ENCODE assay signal across 16 cellular contexts in the genomic region with DNA sequence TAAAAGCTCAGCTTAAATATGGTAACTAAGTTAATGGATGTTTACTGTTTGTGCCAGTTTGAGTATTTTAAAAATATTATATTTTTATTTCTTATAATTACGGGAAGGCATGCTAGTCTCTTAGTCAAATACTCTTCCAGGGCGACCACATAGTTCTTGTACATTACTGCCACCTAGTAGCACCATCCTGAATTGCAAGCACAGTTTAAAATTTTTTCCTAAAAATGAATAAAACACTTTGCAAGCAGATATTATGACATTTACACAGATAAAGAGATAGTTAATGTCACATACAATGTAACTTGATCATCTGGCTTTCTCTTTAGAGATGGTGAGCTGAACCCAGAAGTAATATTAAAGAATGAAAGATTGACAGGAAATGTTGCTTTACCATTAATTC. TPM values are rescaled to one million over a fixed set of nuclear protein-coding genes. Genes with fewer than 3 reads are reported as not detected.
DNase-seq lines count a peak whose midpoint lies in the region; ATAC-seq and TF ChIP-seq lines count a peak whose summit lies in the region.
"Had no signal": no experiment of that assay in that cellular context is flagged by ENCODE, and none has a peak within 500 bp of the region (broad histone marks: within the 10 kb centered on the region; RNA-seq: fewer than 3 reads in every experiment).

No MANE protein-coding gene starts in this region.

- H3K9me2 ChIP-seq in SK-N-SH (no peaks in the 10 kb centered on the region), Loucy (replicated peaks; ENCODE audit: low read depth, low read length) (no peaks in the 10 kb centered on the region)

- TF ChIP-seq RAD21 in SK-N-SH (IDR thresholded peaks at IDR 0.05; ENCODE audit: low read length) = no peak

- peaks cover 8% of the 10 kb centered on the region for H3K9me3 Mint-ChIP-seq in chondrocyte (ENCODE audit: low read depth)
- peaks cover 5% of the 10 kb centered on the region for H3K9me3 Mint-ChIP-seq in type B pancreatic cell
- H3K9me3 Mint-ChIP-seq: WTC11 had no signal

- no peak for TF ChIP-seq EP300 in SK-N-SH (IDR thresholded peaks at IDR 0.05; ENCODE audit: borderline replicate concordance in 1 of 2, low read depth in 1 of 2, low read length in 1 of 2)

- 23% methylated on average over 2 of the region's 2 CpGs for WGBS in SK-N-SH (ENCODE audit: low lambda C conversion rate)

- no peak overlapping the region for H3K9ac ChIP-seq in SK-N-SH
- H3K9ac ChIP-seq in Loucy (ENCODE audit: low read depth, low read length, poor library complexity, severe bottlenecking) = no peak overlapping the region

- no peak overlapping the region for H3K27ac ChIP-seq in SK-N-SH (ENCODE audit: low read depth in 2 of 2, low read length in 1 of 2)

- no peak overlapping the region for H3K4me3 Mint-ChIP-seq in chondrocyte (ENCODE audit: unreplicated experiment)
- H3K4me3 Mint-ChIP-seq in type B pancreatic cell = no peak overlapping the region
- H3K4me3 Mint-ChIP-seq: activated CD8-positive, alpha-beta memory T cell treated with anti-CD3 and anti-CD28 coated beads, Interleukin-2, amount 10 ng/mL, durations not matched to agents 7 days and 5 days; stimulated activated memory B cell treated with anti-CD40 and anti-IgM and Interleukin-4, amounts not matched to agents 10 μg/mL and 1 μg/mL and 100 μg/mL, for 72 hours; WTC11 had no signal

- H3K4me1 Mint-ChIP-seq in chondrocyte (ENCODE audit: low read depth) (no peaks in the 10 kb centered on the region), type B pancreatic cell (ENCODE audit: unreplicated experiment) (peaks cover 6% of the 10 kb centered on the region)

- H3K9me3 ChIP-seq in SK-N-SH = no peaks in the 10 kb centered on the region
- H3K9me3 ChIP-seq in Loucy (ENCODE audit: insufficient read depth, low read depth, low read length) = no peaks in the 10 kb centered on the region

- no peaks in the 10 kb centered on the region for H3K79me2 ChIP-seq in SK-N-SH (ENCODE audit: insufficient read depth)
- no peaks in the 10 kb centered on the region for H3K79me2 ChIP-seq in Loucy (ENCODE audit: insufficient read depth, low read length)

- ATAC-seq in SK-N-SH treated with all-trans-retinoic acid at 6 μM for 48 hours (no peak), HG02885 (IDR thresholded peaks at IDR 0.05; ENCODE audit: poor library complexity, unreplicated experiment) (no peak)
- ATAC-seq: activated CD8-positive, alpha-beta memory T cell treated with anti-CD3 and anti-CD28 coated beads, Interleukin-2, amount 10 ng/mL, durations not matched to agents 7 days and 5 days; stimulated activated memory B cell treated with anti-CD40 and anti-IgM and Interleukin-4, amounts not matched to agents 10 μg/mL and 1 μg/mL and 100 μg/mL, for 72 hours; WTC11 had no signal

- H3F3A ChIP-seq in SK-N-SH (replicated peaks; ENCODE audit: insufficient read depth) (no peaks in the 10 kb centered on the region), Loucy (ENCODE audit: low read depth) (no peaks in the 10 kb centered on the region)

- H3K27me3 Mint-ChIP-seq in chondrocyte (ENCODE audit: low read depth) = peaks cover 1% of the 10 kb centered on the region
- peaks cover 5% of the 10 kb centered on the region for H3K27me3 Mint-ChIP-seq in type B pancreatic cell
- H3K27me3 Mint-ChIP-seq: activated CD8-positive, alpha-beta memory T cell treated with anti-CD3 and anti-CD28 coated beads, Interleukin-2, amount 10 ng/mL, durations not matched to agents 7 days and 5 days had no signal

- no peak overlapping the region for H3K27ac Mint-ChIP-seq in chondrocyte (ENCODE audit: unreplicated experiment)
- H3K27ac Mint-ChIP-seq in type B pancreatic cell = no peak overlapping the region
- H3K27ac Mint-ChIP-seq: activated CD8-positive, alpha-beta memory T cell treated with anti-CD3 and anti-CD28 coated beads, Interleukin-2, amount 10 ng/mL, durations not matched to agents 7 days and 5 days; stimulated activated memory B cell treated with anti-CD40 and anti-IgM and Interleukin-4, amounts not matched to agents 10 μg/mL and 1 μg/mL and 100 μg/mL, for 72 hours; WTC11 had no signal

- no peak overlapping the region for H2AFZ ChIP-seq in SK-N-SH (ENCODE audit: low read depth)
- H2AFZ ChIP-seq in Loucy (ENCODE audit: low read length) = no peak overlapping the region

- POLR2A ChIA-PET in SK-N-SH (lab: Yijun Ruan, JAX) = no interaction called here

- H4K20me1 ChIP-seq in SK-N-SH (ENCODE audit: insufficient read depth) = no peaks in the 10 kb centered on the region
- H4K20me1 ChIP-seq in Loucy (ENCODE audit: insufficient read depth, low read length, poor library complexity, severe bottlenecking) = no peaks in the 10 kb centered on the region

- CTCF ChIA-PET in SK-N-SH (lab: Yijun Ruan, JAX) = interaction anchor here (1.3 kb wide), 1 partner anchor 282 kb away, joined by 5 read pairs; no protein-coding TSS in a partner anchor

- H3K4me1 ChIP-seq in SK-N-SH (ENCODE audit: control insufficient read depth in 1 of 2, insufficient read depth in 2 of 2, low read depth in 1 of 2, low read length in 1 of 2) (no peaks in the 10 kb centered on the region; a peak in 1 of 4 replicates), Loucy (ENCODE audit: insufficient read depth, low read length, poor library complexity, severe bottlenecking) (no peaks in the 10 kb centered on the region)

- DNase-seq in SK-N-SH = no peak
- no peak for DNase-seq in chondrocyte (ENCODE audit: low spot score)
- DNase-seq in type B pancreatic cell (ENCODE audit: extremely low spot score, unreplicated experiment) = no peak
- DNase-seq in NK-92 treated with Interleukin-12 subunit alpha and Interleukin-12 subunit beta, amount 100 ng/mL, for 24 hours (lab: John Stamatoyannopoulos, UW) = no peak
- no peak for DNase-seq in NCI-H524 treated with DMSO at 0.1 percent for 48 hours (lab: John Stamatoyannopoulos, UW)
- DNase-seq: activated CD8-positive, alpha-beta memory T cell treated with anti-CD3 and anti-CD28 coated beads, Interleukin-2, amount 10 ng/mL, durations not matched to agents 7 days and 5 days; effector memory CD4-positive, alpha-beta T cell; HCEC 1CT; mesenchymal stem cell; NCI-H1105 treated with DMSO at 0.1 percent for 48 hours; NCI-H2227 treated with DMSO at 0.1 percent for 48 hours had no signal

- no peak overlapping the region for H3K4me2 ChIP-seq in SK-N-SH
- no peak overlapping the region for H3K4me2 ChIP-seq in Loucy (ENCODE audit: low read depth, low read length, poor library complexity, severe bottlenecking)

- no peak overlapping the region for H3K4me3 ChIP-seq in SK-N-SH (ENCODE audit: low read depth in 2 of 2, low read length in 1 of 2)
- H3K4me3 ChIP-seq in Loucy (ENCODE audit: low read length, poor library complexity, severe bottlenecking) = no peak overlapping the region

- H3K27me3 ChIP-seq in SK-N-SH (ENCODE audit: insufficient read depth) (no peaks in the 10 kb centered on the region), Loucy (ENCODE audit: insufficient read depth, low read length, poor library complexity, severe bottlenecking) (no peaks in the 10 kb centered on the region)

- H3K36me3 ChIP-seq in SK-N-SH (replicated peaks in 1 of 2; ENCODE audit: control insufficient read depth in 1 of 2, insufficient read depth in 2 of 2, low read length in 1 of 2) (peaks cover 0 to 3% of the 10 kb centered on the region in 2 experiments), Loucy (ENCODE audit: insufficient read depth, low read length) (no peaks in the 10 kb centered on the region)

- H3K36me3 Mint-ChIP-seq in chondrocyte (ENCODE audit: low read depth) (no peaks in the 10 kb centered on the region), type B pancreatic cell (no peaks in the 10 kb centered on the region)
- H3K36me3 Mint-ChIP-seq: activated CD8-positive, alpha-beta memory T cell treated with anti-CD3 and anti-CD28 coated beads, Interleukin-2, amount 10 ng/mL, durations not matched to agents 7 days and 5 days; WTC11 had no signal

- peak; percentile 41; the same call in 1 of the 2 replicates for TF ChIP-seq CTCF in SK-N-SH (IDR thresholded peaks at IDR 0.05)
- peak; percentile 34; the same call in 1 of the 2 replicates for TF ChIP-seq CTCF in Loucy (conservative IDR thresholded peaks at IDR 0.05; ENCODE audit: low read length)
- TF ChIP-seq CTCF in chondrocyte (IDR thresholded peaks at IDR 0.05) = peak; percentile 64
- TF ChIP-seq CTCF in type B pancreatic cell (conservative IDR thresholded peaks at IDR 0.05) = peak; percentile 67

TF ChIP-seq in SK-N-SH, 30 proteins besides CTCF, POLR2A, EP300 and RAD21 (continues in another document):
- TF ChIP-seq MXI1 (IDR thresholded peaks at IDR 0.05; ENCODE audit: low read depth, low read length) (no peak), IRF3 (IDR thresholded peaks at IDR 0.05; ENCODE audit: low read depth, low read length) (no peak), TEAD4 (IDR thresholded peaks at IDR 0.05; ENCODE audit: borderline replicate concordance, insufficient read depth) (no peak), FOSL2 (IDR thresholded peaks at IDR 0.05; ENCODE audit: borderline replicate concordance, low read depth) (no peak)

TF ChIP-seq in SK-N-SH treated with all-trans-retinoic acid at 6 μM for 48 hours, 23 proteins besides CTCF, POLR2A, EP300 and RAD21:
- no peak for TF ChIP-seq TOX (CRISPR knock-in tag; IDR thresholded peaks at IDR 0.05; ENCODE audit: borderline replicate concordance)

RNA-seq across cellular contexts. Expression of gene NDP, which starts 11.5 kb away (rescaled TPM):
- polyA plus RNA-seq in SK-N-SH (2012; rRNA removed) = 0.13 and 0.16 TPM in 2 replicates
- 0.08 and 0.17 TPM in 2 replicates for polyA plus RNA-seq in SK-N-SH (2012; cell fraction: cytosol; rRNA removed)
- polyA plus RNA-seq in SK-N-SH (2012; cell fraction: nucleus; rRNA removed) = 0.02 and 0.54 TPM in 2 replicates
- 1.5 to 1.7 TPM in 2 of 3 replicates, not detected in the other for total RNA-seq in chondrocyte
- total RNA-seq in type B pancreatic cell (ENCODE audit: low replicate concordance) = 0.21 and 1.1 TPM in 2 replicates
- total RNA-seq: activated CD8-positive, alpha-beta memory T cell treated with anti-CD3 and anti-CD28 coated beads, Interleukin-2, amount 10 ng/mL, durations not matched to agents 7 days and 5 days had no signal
